24 cellular contexts compared by ENCODE assay signal in the genomic region with DNA sequence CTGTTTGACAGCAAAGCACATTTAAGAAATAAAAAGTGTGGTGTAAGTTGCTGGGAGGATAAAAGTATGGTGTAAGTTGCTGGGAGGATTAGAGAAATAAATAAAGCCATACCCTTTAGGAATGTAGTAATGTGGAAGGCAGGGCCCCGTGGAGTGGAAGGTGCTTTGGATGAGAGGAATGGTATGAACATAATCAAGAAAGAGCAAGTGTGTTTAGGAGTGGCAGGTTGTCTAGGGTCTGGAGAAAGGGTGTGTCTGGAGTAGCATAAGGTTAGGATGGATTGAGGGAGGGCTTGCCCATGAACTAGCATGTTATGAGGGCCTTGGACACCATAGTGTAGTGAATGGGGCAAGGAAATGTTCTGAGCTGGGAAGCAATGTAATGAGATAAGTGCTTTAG. TPM values are rescaled to one million over a fixed set of nuclear protein-coding genes. Genes with fewer than 3 reads are reported as not detected.
DNase-seq lines count a peak whose midpoint lies in the region; ATAC-seq and TF ChIP-seq lines count a peak whose summit lies in the region.
"Had no signal": no experiment of that assay in that cellular context is flagged by ENCODE, and none has a peak within 500 bp of the region (broad histone marks: within the 10 kb centered on the region; RNA-seq: fewer than 3 reads in every experiment).

No MANE protein-coding gene starts in this region.

- H3K27ac ChIP-seq in HEK293 (ENCODE audit: extremely low read depth, low read depth, low read length) (no peak overlapping the region), upper lobe of left lung (peak overlapping the region; percentile 28 to 44 (median 38)), endodermal cell (ENCODE audit: low read depth, low read length) (no peak overlapping the region)

- intact Hi-C loops in Caco-2 (cut with micrococcal nuclease; ENCODE audit: unreplicated experiment), result no loop called here

- DNase-seq in Caco-2 (no peak), endothelial cell (ENCODE audit: low spot score) (no peak), upper lobe of left lung (no peak), endodermal cell (no peak), middle frontal gyrus (ENCODE audit: extremely low spot score, low spot score) (no peak)
- no peak for DNase-seq in effector memory CD8-positive, alpha-beta T cell
- DNase-seq: C1 segment of cervical spinal cord; CD8-positive, alpha-beta T cell; DMS 273 treated with DMSO at 0.1 percent for 48 hours; DMS79; EL; GDM1; KG1; MG63; NCI-H2029 treated with DMSO at 0.1 percent for 48 hours; NCI-H446 treated with DMSO at 0.1 percent for 48 hours; NCI-H526 treated with DMSO at 0.1 percent for 48 hours; Right ventricle myocardium superior; RPMI8226 had no signal

- no TSS peak for BruUV-seq in Caco-2 (replicated peaks; lab: Mats Ljungman, UMichigan)

- H3K4me1 Mint-ChIP-seq in Caco-2 (ENCODE audit: low read depth, unreplicated experiment), result peaks cover 20% of the 10 kb centered on the region
- H3K4me1 Mint-ChIP-seq in endothelial cell (ENCODE audit: unreplicated experiment), result peaks cover 55% of the 10 kb centered on the region
- H3K4me1 Mint-ChIP-seq in endodermal cell, result peaks cover 10% of the 10 kb centered on the region
- H3K4me1 Mint-ChIP-seq in effector memory CD8-positive, alpha-beta T cell (ENCODE audit: low read depth in 2 of 2), result peaks cover 0 to 2% of the 10 kb centered on the region in 2 donors

- H3K9me3 ChIP-seq in Caco-2 (no peaks in the 10 kb centered on the region), HEK293 (ENCODE audit: control insufficient read depth, insufficient read depth, low read depth, low read length) (no peaks in the 10 kb centered on the region), upper lobe of left lung (no peaks in the 10 kb centered on the region), endodermal cell (ENCODE audit: control insufficient read depth, low read length) (no peaks in the 10 kb centered on the region)
- H3K9me3 ChIP-seq: MG63 had no signal

- CTCF ChIA-PET in Caco-2 (lab: Charles Lee), result no interaction called here
- CTCF ChIA-PET in HEK293 (lab: Yijun Ruan, JAX), result interaction anchor here (1.5 kb wide), 1 partner anchor 8 kb away, joined by 4 read pairs; no protein-coding TSS in a partner anchor

- peaks cover 99% of the 10 kb centered on the region for H3K36me3 Mint-ChIP-seq in Caco-2 (ENCODE audit: insufficient read depth, unreplicated experiment)
- H3K36me3 Mint-ChIP-seq in endothelial cell (ENCODE audit: low read depth, unreplicated experiment), result peaks cover 85% of the 10 kb centered on the region
- peaks cover 96% of the 10 kb centered on the region for H3K36me3 Mint-ChIP-seq in endodermal cell (ENCODE audit: low read depth)
- H3K36me3 Mint-ChIP-seq in effector memory CD8-positive, alpha-beta T cell (ENCODE audit: insufficient read depth), result peaks cover 28% of the 10 kb centered on the region

- TF ChIP-seq POLR2A in upper lobe of left lung (IDR thresholded peaks at IDR 0.05), result no peak

- H3K9ac ChIP-seq in endodermal cell (ENCODE audit: extremely low read depth, low read length, poor library complexity, severe bottlenecking), result no peak overlapping the region

- 54 to 69% methylated on average over 1 of the region's 1 CpG for WGBS in upper lobe of left lung, 2 donors
- 90 to 100% methylated on average over 1 of the region's 1 CpG for WGBS in endodermal cell (ENCODE audit: insufficient coverage in 1 of 2, insufficient read length in 1 of 2), 2 experiments

- H3K27ac Mint-ChIP-seq in Caco-2 (ENCODE audit: unreplicated experiment) (peak overlapping the region; percentile 8), endothelial cell (ENCODE audit: unreplicated experiment) (peak overlapping the region; percentile 68), endodermal cell (no peak overlapping the region)
- H3K27ac Mint-ChIP-seq in effector memory CD8-positive, alpha-beta T cell, result no peak overlapping the region
- H3K27ac Mint-ChIP-seq: CD8-positive, alpha-beta T cell had no signal

- TF ChIP-seq CTCF in Caco-2 (IDR thresholded peaks at IDR 0.05; ENCODE audit: insufficient read depth in 1 of 2, low read depth in 1 of 2, low read length in 1 of 2, severe bottlenecking in 1 of 2, unreplicated experiment in 1 of 2) (no peak), HEK293 (tag by site-specific recombination; IDR thresholded peaks at IDR 0.05) (no peak), endothelial cell (IDR thresholded peaks at IDR 0.05; ENCODE audit: unreplicated experiment) (no peak), upper lobe of left lung (IDR thresholded peaks at IDR 0.05) (no peak), endodermal cell (conservative IDR thresholded peaks at IDR 0.05) (no peak)

- TF ChIP-seq EP300 in upper lobe of left lung (IDR thresholded peaks at IDR 0.05), result no peak

- H3K36me3 ChIP-seq in Caco-2 (ENCODE audit: control insufficient read depth, insufficient read depth, low read length) (peaks cover 23% of the 10 kb centered on the region; the same call in 1 of the 2 replicates), HEK293 (ENCODE audit: control insufficient read depth in 2 of 2, insufficient read depth in 1 of 2, low read length in 2 of 2) (peaks cover 0 to 98% of the 10 kb centered on the region in 2 experiments; a peak in 1 of 3 replicates), upper lobe of left lung (peaks cover 14 to 98% (median 46%) of the 10 kb centered on the region in 4 donors), endodermal cell (ENCODE audit: control insufficient read depth, insufficient read depth, low read length) (peaks cover 97% of the 10 kb centered on the region)

- no peak overlapping the region for H3K4me3 ChIP-seq in Caco-2 (ENCODE audit: low read depth, low read length)
- H3K4me3 ChIP-seq in HEK293 (ENCODE audit: low read depth, low read length), result no peak overlapping the region
- no peak overlapping the region for H3K4me3 ChIP-seq in upper lobe of left lung
- no peak overlapping the region for H3K4me3 ChIP-seq in endodermal cell (ENCODE audit: low read length)
- H3K4me3 ChIP-seq: GM12878, MG63 had no signal

- H3K27me3 ChIP-seq in Caco-2 (replicated peaks; ENCODE audit: control insufficient read depth, insufficient read depth, low read length), result no peaks in the 10 kb centered on the region
- no peaks in the 10 kb centered on the region for H3K27me3 ChIP-seq in upper lobe of left lung
- no peaks in the 10 kb centered on the region for H3K27me3 ChIP-seq in endodermal cell (ENCODE audit: control insufficient read depth, insufficient read depth, low read length, poor library complexity, severe bottlenecking)
- H3K27me3 ChIP-seq: MG63 had no signal

- H3K4me3 Mint-ChIP-seq in Caco-2 (ENCODE audit: unreplicated experiment) (no peak overlapping the region), endothelial cell (ENCODE audit: unreplicated experiment) (peak overlapping the region; percentile 82), endodermal cell (no peak overlapping the region)
- no peak overlapping the region for H3K4me3 Mint-ChIP-seq in effector memory CD8-positive, alpha-beta T cell
- H3K4me3 Mint-ChIP-seq: CD8-positive, alpha-beta T cell had no signal

- POLR2A ChIA-PET in Caco-2 (lab: Charles Lee) (no interaction called here), HEK293 (lab: Yijun Ruan, JAX) (no interaction called here)

- H3K4me1 ChIP-seq in Caco-2 (peaks cover under 1% of the 10 kb centered on the region), HEK293 (ENCODE audit: control insufficient read depth, insufficient read depth, low read length) (no peaks in the 10 kb centered on the region), upper lobe of left lung (peaks cover 10 to 39% (median 25%) of the 10 kb centered on the region in 4 donors), endodermal cell (ENCODE audit: control insufficient read depth, insufficient read depth, low read length) (no peaks in the 10 kb centered on the region)

- no peaks in the 10 kb centered on the region for H3K27me3 Mint-ChIP-seq in Caco-2 (ENCODE audit: insufficient read depth, unreplicated experiment)
- peaks cover 9% of the 10 kb centered on the region for H3K27me3 Mint-ChIP-seq in endothelial cell (ENCODE audit: unreplicated experiment)
- no peaks in the 10 kb centered on the region for H3K27me3 Mint-ChIP-seq in endodermal cell (ENCODE audit: insufficient read depth)
- H3K27me3 Mint-ChIP-seq in effector memory CD8-positive, alpha-beta T cell, result no peaks in the 10 kb centered on the region

- ATAC-seq in upper lobe of left lung (ENCODE audit: low FRiP score in 2 of 2), result peak; percentile 49 to 54
- no peak for ATAC-seq in effector memory CD8-positive, alpha-beta T cell (replicated peaks)
- ATAC-seq: CD8-positive, alpha-beta T cell; GM12878 had no signal

- H3K9me3 Mint-ChIP-seq in Caco-2 (ENCODE audit: unreplicated experiment) (no peaks in the 10 kb centered on the region), endothelial cell (ENCODE audit: unreplicated experiment) (no peaks in the 10 kb centered on the region), endodermal cell (no peaks in the 10 kb centered on the region)
- H3K9me3 Mint-ChIP-seq in effector memory CD8-positive, alpha-beta T cell, result no peaks in the 10 kb centered on the region
- H3K9me3 Mint-ChIP-seq: CD8-positive, alpha-beta T cell had no signal

TF ChIP-seq in HEK293, 187 proteins besides CTCF, POLR2A, EP300 and RAD21 (continues in another document):
- TF ChIP-seq SCRT1 (tag by site-specific recombination; IDR thresholded peaks at IDR 0.05; ENCODE audit: borderline replicate concordance), result no peak
- 0 out of 2 replicates have a peak, but pooled peaks have one; percentile 4 for TF ChIP-seq FEZF1 (tag by site-specific recombination; IDR thresholded peaks at IDR 0.05)

RNA-seq across cellular contexts. Expression of gene MRPL16, which starts 18.1 kb away (rescaled TPM):
- total RNA-seq in Caco-2 (2022) (61.6 and 66.0 TPM in 2 replicates), endothelial cell (ENCODE audit: unreplicated experiment) (47.2 TPM), upper lobe of left lung (10 to 100 TPM; 15.9 to 40.0 (median 35.0) TPM), endodermal cell (10 to 100 TPM; 52.8 to 58.4 TPM)
- polyA plus RNA-seq in endodermal cell (2013, experiment 1 of 2), result 48.9 TPM
- 41.5 TPM for polyA plus RNA-seq in endodermal cell (2013, experiment 2 of 2)

RNA-seq across cellular contexts. Expression of gene STX3, which starts 37.3 kb away (rescaled TPM):
- 178 and 181 TPM in 2 replicates for total RNA-seq in Caco-2 (2022)
- 140 TPM for total RNA-seq in endothelial cell (ENCODE audit: unreplicated experiment)
- 100 to 1,000 TPM in 4 of 6 donors, 10 to 100 TPM in 2; 65.0 to 145 (median 135) TPM for total RNA-seq in upper lobe of left lung
- 100 to 1,000 TPM; 119 to 160 TPM for total RNA-seq in endodermal cell
- 27.9 TPM for polyA plus RNA-seq in endodermal cell (2013, experiment 1 of 2)
- polyA plus RNA-seq in endodermal cell (2013, experiment 2 of 2), result 23.5 TPM

RNA-seq across cellular contexts. Expression of gene CBLIF, which starts 52.8 kb away (rescaled TPM):
- total RNA-seq in Caco-2 (2022), result not detected in 2 replicates
- not detected for total RNA-seq in endothelial cell (ENCODE audit: unreplicated experiment)
- not detected for total RNA-seq in upper lobe of left lung
- total RNA-seq in endodermal cell, result not detected
- polyA plus RNA-seq in endodermal cell (2013, experiment 1 of 2), result not detected
- polyA plus RNA-seq in endodermal cell (2013, experiment 2 of 2), result not detected
- total RNA-seq: A673; CD8-positive, alpha-beta T cell; GM12878; H4; HT-29; Right ventricle myocardium superior had no signal
- polyA plus RNA-seq: GM12878 had no signal

Comparison
In these comparisons a context has a peak if more than half of its experiments do, and no peak if none do; other contexts are left out.
1. H3K27ac Mint-ChIP-seq: peak in Caco-2 (single experiment) and endothelial cell (single experiment); none in endodermal cell (single experiment) and effector memory CD8-positive, alpha-beta T cell (0 of 2).
2. H3K27ac ChIP-seq: peak in upper lobe of left lung (4 of 4); none in HEK293 (single experiment) and endodermal cell (single experiment).